In the genomic region with DNA sequence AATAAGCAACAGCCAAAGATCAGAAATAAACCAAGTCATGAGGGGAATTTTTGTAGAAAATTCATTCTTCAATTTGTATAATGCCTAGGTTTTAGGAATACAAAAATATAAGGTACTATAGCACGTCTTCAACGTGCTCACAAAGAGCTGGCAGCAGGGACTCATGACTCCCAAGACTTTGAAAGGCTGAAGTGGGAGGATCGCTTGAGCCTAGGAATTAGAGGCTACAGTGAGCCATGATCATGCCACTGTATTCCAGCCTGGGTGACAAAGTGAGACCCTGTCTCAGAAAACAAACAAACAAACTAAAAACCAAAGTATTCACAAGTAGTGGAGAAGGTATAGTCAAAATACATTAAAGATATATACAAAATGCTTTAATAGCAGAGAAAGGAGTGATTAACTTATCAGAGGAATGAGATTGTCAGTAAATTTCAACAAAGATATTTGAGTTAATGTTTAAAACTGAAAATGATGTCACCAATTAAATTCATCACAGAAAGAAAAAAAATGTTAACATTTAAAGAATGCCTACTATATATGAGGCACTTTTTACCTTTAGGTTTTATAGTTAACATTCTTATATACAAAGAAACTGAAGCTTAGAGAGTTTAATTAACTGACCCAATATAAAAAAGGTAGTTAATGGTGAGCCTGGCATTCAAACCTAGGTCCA, we compare ENCODE assay signal across 10 cellular contexts. TPM values are rescaled to one million over a fixed set of nuclear protein-coding genes. Genes with fewer than 3 reads are reported as not detected.
A peak's percentile ranks its signal among the peaks of the same experiment; 100 is the strongest.
DNase-seq lines count a peak whose midpoint lies in the region; ATAC-seq and TF ChIP-seq lines count a peak whose summit lies in the region.
"Had no signal": no experiment of that assay in that cellular context is flagged by ENCODE, and none has a peak within 500 bp of the region (broad histone marks: within the 10 kb centered on the region; RNA-seq: fewer than 3 reads in every experiment).

No MANE protein-coding gene starts in this region.

- H3K36me3 Mint-ChIP-seq in CD4-positive, CD25-positive, alpha-beta regulatory T cell: peaks cover 15% of the 10 kb centered on the region
- peaks cover 38% of the 10 kb centered on the region for H3K36me3 Mint-ChIP-seq in activated naive CD8-positive, alpha-beta T cell treated with anti-CD3 and anti-CD28 coated beads for 36 hours

- H3K23ac ChIP-seq in mesendoderm (ENCODE audit: low read length): no peak overlapping the region

- WGBS in mesendoderm (ENCODE audit: extremely low coverage, insufficient coverage, low lambda C conversion rate): no CpG with 5 or more reads among the region's 3 CpGs
- WGBS in esophagus muscularis mucosa: 75% methylated on average over 3 of the region's 3 CpGs

- no peak for TF ChIP-seq EP300 in esophagus muscularis mucosa (IDR thresholded peaks at IDR 0.05)

- intact Hi-C loops in esophagus muscularis mucosa (cut with DNase I): loop anchor here (5.0 to 10.0 kb wide), 2 partner anchors 53 to 106 kb away; a partner anchor contains a TSS

- H3K79me2 ChIP-seq in mesendoderm (ENCODE audit: control insufficient read depth, insufficient read depth, low read length): peaks cover 64% of the 10 kb centered on the region

- H2AK5ac ChIP-seq in mesendoderm (ENCODE audit: low read length): no peak overlapping the region

- H3K27ac Mint-ChIP-seq in CD4-positive, CD25-positive, alpha-beta regulatory T cell: peak overlapping the region in 2 of 3 donors; percentile 3 to 31
- H3K27ac Mint-ChIP-seq in activated naive CD8-positive, alpha-beta T cell treated with anti-CD3 and anti-CD28 coated beads for 36 hours: peak overlapping the region; percentile 35

- H2BK120ac ChIP-seq in mesendoderm (ENCODE audit: low read depth, low read length): no peak overlapping the region

- H4K8ac ChIP-seq in mesendoderm (ENCODE audit: low read depth, low read length): no peak overlapping the region

- no peak overlapping the region for H3K18ac ChIP-seq in mesendoderm (ENCODE audit: low read length)

- peak overlapping the region; percentile 53 for H3K4me3 ChIP-seq in CD4-positive, CD25-positive, alpha-beta regulatory T cell (ENCODE audit: low read depth, low read length)
- H3K4me3 ChIP-seq in mesendoderm (ENCODE audit: low read length): no peak overlapping the region
- H3K4me3 ChIP-seq in esophagus muscularis mucosa: no peak overlapping the region

- no peak overlapping the region for H2BK15ac ChIP-seq in mesendoderm (replicated peaks; ENCODE audit: low read depth)

- no peaks in the 10 kb centered on the region for H3K27me3 ChIP-seq in CD4-positive, CD25-positive, alpha-beta regulatory T cell (ENCODE audit: control insufficient read depth, insufficient read depth, low read length)
- H3K27me3 ChIP-seq in mesendoderm (ENCODE audit: insufficient read depth, low read length, poor library complexity) (no peaks in the 10 kb centered on the region), esophagus muscularis mucosa (no peaks in the 10 kb centered on the region)

- no peaks in the 10 kb centered on the region for H3K9me3 ChIP-seq in CD4-positive, CD25-positive, alpha-beta regulatory T cell (ENCODE audit: control insufficient read depth in 2 of 2, low read length in 2 of 2)
- H3K9me3 ChIP-seq in esophagus muscularis mucosa: no peaks in the 10 kb centered on the region

- no peak overlapping the region for H3K56ac ChIP-seq in mesendoderm (ENCODE audit: low read length)

- no peak overlapping the region for H3K27ac ChIP-seq in CD4-positive, CD25-positive, alpha-beta regulatory T cell (ENCODE audit: insufficient read depth, low read length, poor library complexity, severe bottlenecking)
- no peak overlapping the region for H3K27ac ChIP-seq in mesendoderm (ENCODE audit: low read depth, low read length)
- H3K27ac ChIP-seq in esophagus muscularis mucosa (replicated peaks in 1 of 4): peak overlapping the region in 1 of 4 donors; percentile 16

- no peaks in the 10 kb centered on the region for H3K36me3 ChIP-seq in CD4-positive, CD25-positive, alpha-beta regulatory T cell (ENCODE audit: control insufficient read depth, insufficient read depth, low read length)
- no peaks in the 10 kb centered on the region for H3K36me3 ChIP-seq in mesendoderm (ENCODE audit: control insufficient read depth, insufficient read depth, low read length)
- H3K36me3 ChIP-seq in esophagus muscularis mucosa: no peaks in the 10 kb centered on the region

- H2BK5ac ChIP-seq in mesendoderm (ENCODE audit: low read length): no peak overlapping the region

- TF ChIP-seq CTCF in esophagus muscularis mucosa (IDR thresholded peaks at IDR 0.05): no peak

- no peaks in the 10 kb centered on the region for H3K9me3 Mint-ChIP-seq in CD4-positive, CD25-positive, alpha-beta regulatory T cell
- no peaks in the 10 kb centered on the region for H3K9me3 Mint-ChIP-seq in activated naive CD8-positive, alpha-beta T cell treated with anti-CD3 and anti-CD28 coated beads for 36 hours

- ATAC-seq in CD4-positive, CD25-positive, alpha-beta regulatory T cell (ENCODE audit: low read depth in 2 of 2): no peak
- ATAC-seq in GM18519 (IDR thresholded peaks at IDR 0.05; ENCODE audit: low FRiP score, unreplicated experiment): no peak

- H3K4me1 ChIP-seq in CD4-positive, CD25-positive, alpha-beta regulatory T cell (ENCODE audit: control insufficient read depth, insufficient read depth, low read length, poor library complexity, severe bottlenecking): peaks cover 61% of the 10 kb centered on the region
- H3K4me1 ChIP-seq in mesendoderm (ENCODE audit: control insufficient read depth, low read depth, low read length) (no peaks in the 10 kb centered on the region), esophagus muscularis mucosa (peaks cover 28 to 75% (median 63%) of the 10 kb centered on the region in 4 donors)

- H3K4me3 Mint-ChIP-seq in CD4-positive, CD25-positive, alpha-beta regulatory T cell: peak overlapping the region; percentile 67 to 86 (median 76)
- H3K4me3 Mint-ChIP-seq in activated naive CD8-positive, alpha-beta T cell treated with anti-CD3 and anti-CD28 coated beads for 36 hours: peak overlapping the region; percentile 65

- no peaks in the 10 kb centered on the region for H3K79me1 ChIP-seq in mesendoderm (ENCODE audit: low read length)

- H3K27me3 Mint-ChIP-seq in CD4-positive, CD25-positive, alpha-beta regulatory T cell: peaks cover 16% of the 10 kb centered on the region
- H3K27me3 Mint-ChIP-seq in activated naive CD8-positive, alpha-beta T cell treated with anti-CD3 and anti-CD28 coated beads for 36 hours: peaks cover 3% of the 10 kb centered on the region

- TF ChIP-seq POLR2A in esophagus muscularis mucosa (IDR thresholded peaks at IDR 0.05; ENCODE audit: low read depth): no peak

- no peak for DNase-seq in CD4-positive, CD25-positive, alpha-beta regulatory T cell
- DNase-seq in HK-2 (ENCODE audit: unreplicated experiment): peak; percentile 14
- DNase-seq in activated naive CD8-positive, alpha-beta T cell treated with anti-CD3 and anti-CD28 coated beads for 36 hours: no peak
- peak; percentile 27 for DNase-seq in mesendoderm
- no peak for DNase-seq in mesenteric fat pad (ENCODE audit: low spot score)
- no peak for DNase-seq in HuH-7 (ENCODE audit: low spot score)
- DNase-seq in esophagus muscularis mucosa (ENCODE audit: extremely low spot score): no peak
- DNase-seq: DMS 273 treated with DMSO at 0.1 percent for 48 hours, NCI-H2029 treated with DMSO at 0.1 percent for 48 hours had no signal

- H3K9ac ChIP-seq in mesendoderm (ENCODE audit: low read length): no peak overlapping the region

- H3K4me2 ChIP-seq in mesendoderm (ENCODE audit: low read length): no peak overlapping the region

- no peak overlapping the region for H3K4ac ChIP-seq in mesendoderm (ENCODE audit: low read depth, low read length)

- peaks cover 33 to 84% (median 58%) of the 10 kb centered on the region in 4 donors for H3K4me1 Mint-ChIP-seq in CD4-positive, CD25-positive, alpha-beta regulatory T cell
- H3K4me1 Mint-ChIP-seq in activated naive CD8-positive, alpha-beta T cell treated with anti-CD3 and anti-CD28 coated beads for 36 hours: peaks cover 44% of the 10 kb centered on the region

- H4K5ac ChIP-seq in mesendoderm (ENCODE audit: low read length): no peak overlapping the region

RNA-seq across cellular contexts. Expression of a gene that starts 3.2 kb away (rescaled TPM):
- 71.4 TPM for total RNA-seq in CD4-positive, CD25-positive, alpha-beta regulatory T cell
- polyA plus RNA-seq in CD4-positive, CD25-positive, alpha-beta regulatory T cell: 10 to 100 TPM; 31.5 to 42.5 (median 34.0) TPM
- total RNA-seq in activated naive CD8-positive, alpha-beta T cell treated with anti-CD3 and anti-CD28 coated beads for 36 hours: 10 to 100 TPM; 76.5 to 82.5 TPM
- 25.8 TPM for polyA plus RNA-seq in mesendoderm (2013, experiment 1 of 2)
- polyA plus RNA-seq in mesendoderm (2013, experiment 2 of 2): 25.7 TPM
- total RNA-seq in mesenteric fat pad (53.7 TPM), esophagus muscularis mucosa (10 to 100 TPM; 25.8 to 35.3 (median 33.3) TPM)

RNA-seq across cellular contexts. Expression of a gene that starts 50.1 kb away (rescaled TPM):
- total RNA-seq in CD4-positive, CD25-positive, alpha-beta regulatory T cell: 25.3 TPM
- polyA plus RNA-seq in CD4-positive, CD25-positive, alpha-beta regulatory T cell: 10 to 100 TPM; 31.8 to 44.1 (median 36.0) TPM
- total RNA-seq in activated naive CD8-positive, alpha-beta T cell treated with anti-CD3 and anti-CD28 coated beads for 36 hours: 10 to 100 TPM; 91.8 to 97.2 TPM
- polyA plus RNA-seq in mesendoderm (2013, experiment 1 of 2): 37.2 TPM
- 37.7 TPM for polyA plus RNA-seq in mesendoderm (2013, experiment 2 of 2)
- total RNA-seq in mesenteric fat pad: 26.4 TPM
- 10 to 100 TPM; 13.7 to 18.5 (median 14.7) TPM for total RNA-seq in esophagus muscularis mucosa

Comparison
In these comparisons a context has a peak if more than half of its experiments do, and no peak if none do; other contexts are left out.
1. DNase-seq: peak in HK-2 (single experiment) and mesendoderm (single experiment); none in CD4-positive, CD25-positive, alpha-beta regulatory T cell (0 of 3), activated naive CD8-positive, alpha-beta T cell treated with anti-CD3 and anti-CD28 coated beads for 36 hours (single experiment), mesenteric fat pad (single experiment), HuH-7 (single experiment) and esophagus muscularis mucosa (single experiment).